Comparison of ENCODE assay signal across 31 cellular contexts in the genomic region with DNA sequence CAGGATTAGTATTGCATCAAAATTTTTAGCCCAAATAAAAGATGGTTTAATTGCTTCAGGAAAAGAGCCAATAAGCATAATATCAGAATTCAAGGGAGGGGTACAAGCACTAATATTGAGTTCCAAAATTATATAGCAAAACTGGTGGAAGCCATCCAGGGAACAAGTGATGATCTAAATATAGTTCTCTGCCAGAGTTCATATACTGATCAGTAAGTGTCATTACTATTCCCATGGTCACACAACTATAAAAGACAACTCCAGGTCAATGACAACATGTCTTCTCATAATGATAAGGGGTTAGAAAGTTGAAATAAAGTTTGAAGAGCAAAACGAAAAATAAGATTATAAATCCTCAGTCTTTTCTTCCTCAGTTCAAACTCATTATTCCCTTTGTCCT.
"Had no signal": no experiment of that assay in that cellular context is flagged by ENCODE, and none has a peak within 500 bp of the region (broad histone marks: within the 10 kb centered on the region; RNA-seq: fewer than 3 reads in every experiment).

No MANE protein-coding gene starts in this region.

- H3K27me3 ChIP-seq: neural progenitor cell, ovary, right lobe of liver, sigmoid colon, spleen, suprapubic skin, testis, tibial artery, transverse colon, upper lobe of left lung, vagina had no signal

- H3K27ac ChIP-seq: neural progenitor cell, ovary, parathyroid adenoma, psoas muscle, right lobe of liver, sigmoid colon, skin epidermis, spleen, suprapubic skin, testis, tibial artery, transverse colon, upper lobe of left lung, vagina had no signal

- H3K4me2 ChIP-seq: neural progenitor cell, smooth muscle cell had no signal

- H3K79me2 ChIP-seq: parathyroid adenoma had no signal

- H3K4me3 ChIP-seq: neural progenitor cell, ovary, psoas muscle, right lobe of liver, sigmoid colon, skin epidermis, smooth muscle cell, spleen, suprapubic skin, testis, tibial artery, transverse colon, upper lobe of left lung, vagina had no signal

- H2AFZ ChIP-seq: neural progenitor cell, parathyroid adenoma had no signal

- DNase-seq: naive thymus-derived CD4-positive, alpha-beta T cell; natural killer cell; occipital lobe; ovary; posterior cingulate gyrus; psoas muscle; right cardiac atrium; right lobe of liver; sigmoid colon; spleen; stimulated activated CD4-positive, alpha-beta T cell treated with anti-CD3 and anti-CD28 coated beads, Interleukin-12 subunit alpha, Interleukin-12 subunit beta, amount 100 ng/mL, for 4 hours; stimulated activated CD4-positive, alpha-beta T cell treated with anti-CD3 and anti-CD28 coated beads, Interleukin-1b, Interleukin-23, amount 100 ng/mL, for 48 hours; stimulated activated CD4-positive, alpha-beta T cell treated with anti-CD3 and anti-CD28 coated beads, Interleukin-4, amount 100 ng/mL, for 1 hour; stimulated activated CD4-positive, alpha-beta T cell treated with anti-CD3 and anti-CD28 coated beads, Interleukin-4, amount 100 ng/mL, for 4 hours; stimulated activated CD8-positive, alpha-beta memory T cell treated with anti-CD3 and anti-CD28 coated beads, Interleukin-4, amount 100 ng/mL, for 48 hours; stimulated activated naive CD4-positive, alpha-beta T cell; stimulated activated naive CD8-positive, alpha-beta T cell treated with anti-CD3 and anti-CD28 coated beads, Interleukin-15, amount 100 ng/mL, for 72 hours; stimulated activated naive CD8-positive, alpha-beta T cell treated with anti-CD3 and anti-CD28 coated beads, Interleukin-15, Interleukin-2, amounts not matched to agents 100 U/mL and 50 U/mL, for 24 hours; substantia nigra; testis; tibial artery; transverse colon; upper lobe of left lung had no signal

- H3K4me1 ChIP-seq: neural progenitor cell, parathyroid adenoma, spleen, suprapubic skin, testis, tibial artery, transverse colon, upper lobe of left lung, vagina had no signal

- FAIRE-seq: urothelium cell line had no signal

- ATAC-seq: naive thymus-derived CD4-positive, alpha-beta T cell; natural killer cell; psoas muscle; right cardiac atrium; right lobe of liver; stimulated activated memory B cell treated with anti-CD40 and anti-IgM and Interleukin-4, amounts not matched to agents 10 μg/mL and 1 μg/mL and 100 μg/mL, for 72 hours; stimulated activated naive CD8-positive, alpha-beta T cell treated with anti-CD3 and anti-CD28 coated beads, Interleukin-15, amount 100 ng/mL, for 72 hours; stimulated activated naive CD8-positive, alpha-beta T cell treated with anti-CD3 and anti-CD28 coated beads, Interleukin-15, Interleukin-2, amounts not matched to agents 100 U/mL and 50 U/mL, for 24 hours had no signal

- H3K9me3 ChIP-seq: ovary, psoas muscle, right lobe of liver, sigmoid colon, spleen, suprapubic skin, testis, tibial artery, transverse colon, upper lobe of left lung, vagina had no signal

- H3K36me3 ChIP-seq: neural progenitor cell, ovary, vagina had no signal

- H3K9ac ChIP-seq: neural progenitor cell, parathyroid adenoma had no signal
